8 cellular contexts compared by ENCODE assay signal in genomic region chr9:137070201-137070905, GRCh38. TPM values are rescaled to one million over a fixed set of nuclear protein-coding genes. Genes with fewer than 3 reads are reported as not detected.
DNase-seq lines count a peak whose midpoint lies in the region; ATAC-seq and TF ChIP-seq lines count a peak whose summit lies in the region.

A gene with protein sequence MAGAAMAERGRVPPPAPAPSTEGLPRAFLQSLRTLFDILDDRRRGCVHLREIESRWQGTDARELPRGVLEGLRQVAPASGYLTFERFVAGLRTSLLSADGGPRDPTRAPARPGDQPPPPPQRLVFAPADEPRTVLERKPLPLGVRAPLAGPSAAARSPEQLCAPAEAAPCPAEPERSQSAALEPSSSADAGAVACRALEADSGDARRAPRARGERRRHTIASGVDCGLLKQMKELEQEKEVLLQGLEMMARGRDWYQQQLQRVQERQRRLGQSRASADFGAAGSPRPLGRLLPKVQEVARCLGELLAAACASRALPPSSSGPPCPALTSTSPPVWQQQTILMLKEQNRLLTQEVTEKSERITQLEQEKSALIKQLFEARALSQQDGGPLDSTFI (minus strand): TSS chr9:137070557. CDS start chr9:137070460, 97 bp downstream.

- 1% methylated on average over 58 of the region's 74 CpGs for WGBS in hepatocyte (ENCODE audit: low lambda C conversion rate, missing lambda C conversion rate)

- H3K4me1 ChIP-seq in ascending aorta = peaks cover 0 to 6% of the 10 kb centered on the region in 2 donors
- H3K4me1 ChIP-seq in hepatocyte (ENCODE audit: insufficient read depth) = peaks cover 3% of the 10 kb centered on the region

- H3K4me3 ChIP-seq in ascending aorta (peak within 1 kb of the TSS; percentile 47 to 63), hepatocyte (peak within 1 kb of the TSS; percentile 41), retinal pigment epithelial cell (ENCODE audit: low read length) (peak within 1 kb of the TSS; percentile 40)

- H4K20me1 ChIP-seq in hepatocyte (ENCODE audit: insufficient read depth, poor library complexity, severe bottlenecking) = no peaks in the 10 kb centered on the region

- H3K27me3 ChIP-seq in ascending aorta (peaks cover 15% of the 10 kb centered on the region), hepatocyte (no peaks in the 10 kb centered on the region)

- intact Hi-C loops in ascending aorta (cut with DNase I) = no loop called here

- ATAC-seq in GM18498 (IDR thresholded peaks at IDR 0.05; ENCODE audit: unreplicated experiment) = peak; percentile 70
- peak; percentile 60 for ATAC-seq in HG02970 (IDR thresholded peaks at IDR 0.05; ENCODE audit: low FRiP score, unreplicated experiment)
- ATAC-seq in HG03469 (IDR thresholded peaks at IDR 0.05; ENCODE audit: unreplicated experiment) = no peak

- no peak within 1 kb of the TSS for H2AFZ ChIP-seq in hepatocyte

- H3K4me2 ChIP-seq in hepatocyte = peak within 1 kb of the TSS; percentile 73

- peak; percentile 95 for DNase-seq in NCI-H2081 (lab: John Stamatoyannopoulos, UW)
- peak; percentile 77 for DNase-seq in T-helper 22 cell (ENCODE audit: low read depth)
- DNase-seq in ascending aorta (ENCODE audit: low spot score in 2 of 2) = peak; percentile 47 to 90
- peak; percentile 93 for DNase-seq in hepatocyte (ENCODE audit: low spot score)
- peak; percentile 59 for DNase-seq in retinal pigment epithelial cell (ENCODE audit: low read depth)

- no peaks in the 10 kb centered on the region for H3K79me2 ChIP-seq in hepatocyte

- no peaks in the 10 kb centered on the region for H3K9me3 ChIP-seq in ascending aorta
- no peaks in the 10 kb centered on the region for H3K9me3 ChIP-seq in hepatocyte (ENCODE audit: low read depth)

- no peak within 1 kb of the TSS for H3K27ac ChIP-seq in ascending aorta
- peak within 1 kb of the TSS; percentile 49 for H3K27ac ChIP-seq in hepatocyte

- H3K9me2 ChIP-seq in hepatocyte (replicated peaks; ENCODE audit: insufficient read depth) = no peaks in the 10 kb centered on the region

- TF ChIP-seq CTCF in ascending aorta (IDR thresholded peaks at IDR 0.05) (no peak), hepatocyte (IDR thresholded peaks at IDR 0.05; ENCODE audit: poor library complexity) (no peak), retinal pigment epithelial cell (conservative IDR thresholded peaks at IDR 0.05; ENCODE audit: low read depth, low read length) (no peak)

- H3K36me3 ChIP-seq in ascending aorta (no peaks in the 10 kb centered on the region), hepatocyte (replicated peaks; ENCODE audit: insufficient read depth, low read depth) (no peaks in the 10 kb centered on the region)

RNA-seq across cellular contexts. Expression of the gene that starts here (rescaled TPM):
- total RNA-seq in ascending aorta (8.7 TPM), hepatocyte (4.6 and 7.5 TPM in 2 replicates)
- polyA plus RNA-seq in hepatocyte = 4.8 and 5.6 TPM in 2 replicates
